ENCODE assay signal across 1 cellular context in the genomic region with DNA sequence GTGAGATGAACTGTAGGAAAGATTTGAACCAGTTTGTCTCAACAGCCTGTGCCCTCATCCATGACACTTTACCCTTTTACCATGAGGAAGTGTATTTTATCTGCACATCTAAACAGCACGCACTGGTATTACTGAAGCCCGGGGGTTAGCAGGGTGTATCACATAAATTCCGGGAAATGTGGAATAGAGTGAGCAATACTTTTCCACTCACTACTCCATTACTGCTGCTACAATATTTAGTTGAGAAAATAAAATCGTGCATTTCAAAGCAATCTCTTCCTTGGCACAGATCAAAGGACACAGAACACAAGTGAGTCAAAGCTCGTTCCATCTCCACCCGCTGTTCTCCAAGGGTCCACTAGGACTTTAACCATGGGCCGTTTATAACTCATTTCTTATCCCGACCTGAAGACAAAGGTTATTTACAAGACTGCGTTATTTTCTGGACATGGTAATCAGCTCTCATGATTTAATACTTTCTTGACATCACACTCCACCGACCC.
TF ChIP-seq lines count a peak whose summit lies in the region.

No MANE protein-coding gene starts in this region.

TF ChIP-seq in HepG2, 621 proteins besides CTCF, POLR2A, EP300 and RAD21 (continued from another document):
- TF ChIP-seq, protein P1, sequence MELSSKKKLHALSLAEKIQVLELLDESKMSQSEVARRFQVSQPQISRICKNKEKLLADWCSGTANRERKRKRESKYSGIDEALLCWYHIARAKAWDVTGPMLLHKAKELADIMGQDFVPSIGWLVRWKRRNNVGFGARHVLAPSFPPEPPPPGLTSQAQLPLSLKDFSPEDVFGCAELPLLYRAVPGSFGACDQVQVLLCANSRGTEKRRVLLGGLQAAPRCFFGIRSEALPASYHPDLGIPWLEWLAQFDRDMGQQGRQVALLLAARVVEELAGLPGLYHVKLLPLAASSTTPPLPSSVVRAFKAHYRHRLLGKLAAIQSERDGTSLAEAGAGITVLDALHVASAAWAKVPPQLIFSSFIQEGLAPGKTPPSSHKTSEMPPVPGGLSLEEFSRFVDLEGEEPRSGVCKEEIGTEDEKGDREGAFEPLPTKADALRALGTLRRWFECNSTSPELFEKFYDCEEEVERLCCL (CRISPR knock-in tag; IDR thresholded peaks at IDR 0.05; ENCODE audit: borderline replicate concordance), result no peak
- TF ChIP-seq SRF (IDR thresholded peaks at IDR 0.05; ENCODE audit: low read depth, low read length), result no peak
- TF ChIP-seq ZNF629 (CRISPR knock-in tag; conservative IDR thresholded peaks at IDR 0.05), result no peak
- TF ChIP-seq ZNF570 (CRISPR knock-in tag; IDR thresholded peaks at IDR 0.05; ENCODE audit: borderline replicate concordance), result no peak
- TF ChIP-seq ZBTB38 (CRISPR knock-in tag; IDR thresholded peaks at IDR 0.05), result no peak
- TF ChIP-seq MIER3 (CRISPR knock-in tag; IDR thresholded peaks at IDR 0.05; ENCODE audit: borderline replicate concordance), result no peak
- TF ChIP-seq SRY (CRISPR knock-in tag; IDR thresholded peaks at IDR 0.05), result no peak
